ENCODE assay signal across 17 cellular contexts in genomic region chr17:37516131-37516561, GRCh38. TPM values are rescaled to one million over a fixed set of nuclear protein-coding genes. Genes with fewer than 3 reads are reported as not detected.
DNase-seq lines count a peak whose midpoint lies in the region; ATAC-seq and TF ChIP-seq lines count a peak whose summit lies in the region.
"Had no signal": no experiment of that assay in that cellular context is flagged by ENCODE, and none has a peak within 500 bp of the region (broad histone marks: within the 10 kb centered on the region; RNA-seq: fewer than 3 reads in every experiment).

No MANE protein-coding gene starts in this region.

- no peak overlapping the region for H3K4me3 Mint-ChIP-seq in progenitor cell of endocrine pancreas (ENCODE audit: low read depth)
- H3K4me3 Mint-ChIP-seq in CD8-positive, alpha-beta T cell = no peak overlapping the region
- H3K4me3 Mint-ChIP-seq: CD4-positive, alpha-beta memory T cell; natural killer cell had no signal

- H3K9me3 ChIP-seq in HEK293 (ENCODE audit: control insufficient read depth, insufficient read depth, low read depth, low read length) = no peaks in the 10 kb centered on the region
- H3K9me3 ChIP-seq in CD8-positive, alpha-beta T cell (ENCODE audit: low read length) = no peaks in the 10 kb centered on the region
- H3K9me3 ChIP-seq: heart right ventricle had no signal

- no peaks in the 10 kb centered on the region for H3K27me3 ChIP-seq in CD8-positive, alpha-beta T cell (ENCODE audit: insufficient read depth, low read length)
- H3K27me3 ChIP-seq: heart right ventricle had no signal

- ATAC-seq in CD8-positive, alpha-beta T cell = no peak
- ATAC-seq: heart right ventricle, HepG2, left cardiac atrium, natural killer cell had no signal

- intact Hi-C loops in CD8-positive, alpha-beta T cell (cut with DNase I, micrococcal nuclease) = no loop called here

- H3K4me1 Mint-ChIP-seq in progenitor cell of endocrine pancreas (ENCODE audit: low read depth) = peaks cover 6% of the 10 kb centered on the region
- peaks cover 8% of the 10 kb centered on the region for H3K4me1 Mint-ChIP-seq in CD8-positive, alpha-beta T cell (ENCODE audit: low read depth)

- peaks cover 7% of the 10 kb centered on the region for H3K4me1 ChIP-seq in HEK293 (ENCODE audit: control insufficient read depth, insufficient read depth, low read length)
- peaks cover under 1% of the 10 kb centered on the region for H3K4me1 ChIP-seq in CD8-positive, alpha-beta T cell (ENCODE audit: insufficient read depth, low read length)

- no peak overlapping the region for H3K27ac ChIP-seq in HEK293 (ENCODE audit: extremely low read depth, low read depth, low read length)
- H3K27ac ChIP-seq in epithelial cell of prostate = peak overlapping the region; percentile 33
- H3K27ac ChIP-seq in CD8-positive, alpha-beta T cell (ENCODE audit: low read depth, low read length) = no peak overlapping the region

- H3K4me3 ChIP-seq in HEK293 (ENCODE audit: low read depth, low read length) = no peak overlapping the region
- no peak overlapping the region for H3K4me3 ChIP-seq in CD8-positive, alpha-beta T cell (ENCODE audit: low read depth, low read length)
- H3K4me3 ChIP-seq: heart right ventricle had no signal

- peaks cover 15% of the 10 kb centered on the region for H3K36me3 Mint-ChIP-seq in progenitor cell of endocrine pancreas (ENCODE audit: insufficient read depth)
- peaks cover 80% of the 10 kb centered on the region for H3K36me3 Mint-ChIP-seq in CD8-positive, alpha-beta T cell

- H3K27ac Mint-ChIP-seq in progenitor cell of endocrine pancreas = peak overlapping the region; percentile 31
- no peak overlapping the region for H3K27ac Mint-ChIP-seq in CD8-positive, alpha-beta T cell
- H3K27ac Mint-ChIP-seq: CD4-positive, alpha-beta memory T cell; natural killer cell had no signal

- H3K27me3 Mint-ChIP-seq in progenitor cell of endocrine pancreas = no peaks in the 10 kb centered on the region
- no peaks in the 10 kb centered on the region for H3K27me3 Mint-ChIP-seq in CD8-positive, alpha-beta T cell (ENCODE audit: low read depth)
- H3K27me3 Mint-ChIP-seq: CD4-positive, alpha-beta memory T cell had no signal

- CTCF ChIA-PET in HEK293 (lab: Yijun Ruan, JAX) = interaction anchor here (0.6 to 2.7 kb wide), 5 partner anchors 10 to 143 kb away, joined by 3 to 9 read pairs (median 4); no protein-coding TSS in a partner anchor
- CTCF ChIA-PET in CD8-positive, alpha-beta T cell (lab: Charles Lee) = interaction anchor here (0.6 kb wide), 1 partner anchor 330 kb away, joined by 5 read pairs; no protein-coding TSS in a partner anchor

- no peaks in the 10 kb centered on the region for H3K9me3 Mint-ChIP-seq in progenitor cell of endocrine pancreas (ENCODE audit: low read depth)
- no peaks in the 10 kb centered on the region for H3K9me3 Mint-ChIP-seq in CD8-positive, alpha-beta T cell
- H3K9me3 Mint-ChIP-seq: CD4-positive, alpha-beta memory T cell; natural killer cell had no signal

- TF ChIP-seq CTCF in HEK293 (tag by site-specific recombination; IDR thresholded peaks at IDR 0.05) = no peak
- TF ChIP-seq CTCF in progenitor cell of endocrine pancreas (IDR thresholded peaks at IDR 0.05; ENCODE audit: unreplicated experiment) = no peak
- no peak for TF ChIP-seq CTCF in CD8-positive, alpha-beta T cell (IDR thresholded peaks at IDR 0.05)

- DNase-seq in NCI-H2227 treated with DMSO at 0.1 percent for 48 hours (lab: John Stamatoyannopoulos, UW) (peak; percentile 55), epithelial cell of prostate (ENCODE audit: low read depth, low spot score) (no peak), progenitor cell of endocrine pancreas (ENCODE audit: low spot score, unreplicated experiment) (no peak), NCI-H1694 treated with DMSO at 0.1 percent for 48 hours (lab: John Stamatoyannopoulos, UW) (no peak), NCI-H82 treated with DMSO at 0.1 percent for 48 hours (lab: John Stamatoyannopoulos, UW; ENCODE audit: unreplicated experiment) (no peak)
- no peak for DNase-seq in CD8-positive, alpha-beta T cell
- DNase-seq: activated CD4-positive, alpha-beta T cell treated with anti-CD3 and anti-CD28 coated beads, Interleukin-2, amount 50 U/mL, for 48 hours; activated effector memory CD4-positive, alpha-beta T cell treated with Interleukin-2 at 50 U/mL for 16 hours; CD4-positive, alpha-beta memory T cell; heart right ventricle; left cardiac atrium; natural killer cell; NCI-H1092; NCI-H524 treated with DMSO at 0.1 percent for 48 hours; Right ventricle myocardium superior had no signal

- POLR2A ChIA-PET in HEK293 (lab: Yijun Ruan, JAX) = no interaction called here
- POLR2A ChIA-PET in CD8-positive, alpha-beta T cell (lab: Charles Lee) = no interaction called here

- peaks cover 19 to 75% of the 10 kb centered on the region in 2 experiments for H3K36me3 ChIP-seq in HEK293 (ENCODE audit: control insufficient read depth in 2 of 2, insufficient read depth in 1 of 2, low read length in 2 of 2)
- peaks cover 55% of the 10 kb centered on the region for H3K36me3 ChIP-seq in CD8-positive, alpha-beta T cell (ENCODE audit: insufficient read depth, low read length)

TF ChIP-seq in HEK293, 187 proteins besides CTCF, POLR2A, EP300 and RAD21:
- TF ChIP-seq MYNN (tag by site-specific recombination; IDR thresholded peaks at IDR 0.05; ENCODE audit: borderline replicate concordance) (peak; percentile 81), IKZF3 (tag by site-specific recombination; IDR thresholded peaks at IDR 0.05) (0 out of 2 replicates have a peak, but pooled peaks have one; percentile 19)
- TF ChIP-seq, protein P1, sequence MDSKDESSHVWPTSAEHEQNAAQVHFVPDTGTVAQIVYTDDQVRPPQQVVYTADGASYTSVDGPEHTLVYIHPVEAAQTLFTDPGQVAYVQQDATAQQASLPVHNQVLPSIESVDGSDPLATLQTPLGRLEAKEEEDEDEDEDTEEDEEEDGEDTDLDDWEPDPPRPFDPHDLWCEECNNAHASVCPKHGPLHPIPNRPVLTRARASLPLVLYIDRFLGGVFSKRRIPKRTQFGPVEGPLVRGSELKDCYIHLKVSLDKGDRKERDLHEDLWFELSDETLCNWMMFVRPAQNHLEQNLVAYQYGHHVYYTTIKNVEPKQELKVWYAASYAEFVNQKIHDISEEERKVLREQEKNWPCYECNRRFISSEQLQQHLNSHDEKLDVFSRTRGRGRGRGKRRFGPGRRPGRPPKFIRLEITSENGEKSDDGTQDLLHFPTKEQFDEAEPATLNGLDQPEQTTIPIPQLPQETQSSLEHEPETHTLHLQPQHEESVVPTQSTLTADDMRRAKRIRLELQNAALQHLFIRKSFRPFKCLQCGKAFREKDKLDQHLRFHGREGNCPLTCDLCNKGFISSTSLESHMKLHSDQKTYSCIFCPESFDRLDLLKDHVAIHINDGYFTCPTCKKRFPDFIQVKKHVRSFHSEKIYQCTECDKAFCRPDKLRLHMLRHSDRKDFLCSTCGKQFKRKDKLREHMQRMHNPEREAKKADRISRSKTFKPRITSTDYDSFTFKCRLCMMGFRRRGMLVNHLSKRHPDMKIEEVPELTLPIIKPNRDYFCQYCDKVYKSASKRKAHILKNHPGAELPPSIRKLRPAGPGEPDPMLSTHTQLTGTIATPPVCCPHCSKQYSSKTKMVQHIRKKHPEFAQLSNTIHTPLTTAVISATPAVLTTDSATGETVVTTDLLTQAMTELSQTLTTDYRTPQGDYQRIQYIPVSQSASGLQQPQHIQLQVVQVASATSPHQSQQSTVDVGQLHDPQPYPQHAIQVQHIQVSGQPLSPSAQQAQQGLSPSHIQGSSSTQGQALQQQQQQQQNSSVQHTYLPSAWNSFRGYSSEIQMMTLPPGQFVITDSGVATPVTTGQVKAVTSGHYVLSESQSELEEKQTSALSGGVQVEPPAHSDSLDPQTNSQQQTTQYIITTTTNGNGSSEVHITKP (tag by site-specific recombination; IDR thresholded peaks at IDR 0.05) = peak; percentile 81
- TF ChIP-seq, protein P2, sequence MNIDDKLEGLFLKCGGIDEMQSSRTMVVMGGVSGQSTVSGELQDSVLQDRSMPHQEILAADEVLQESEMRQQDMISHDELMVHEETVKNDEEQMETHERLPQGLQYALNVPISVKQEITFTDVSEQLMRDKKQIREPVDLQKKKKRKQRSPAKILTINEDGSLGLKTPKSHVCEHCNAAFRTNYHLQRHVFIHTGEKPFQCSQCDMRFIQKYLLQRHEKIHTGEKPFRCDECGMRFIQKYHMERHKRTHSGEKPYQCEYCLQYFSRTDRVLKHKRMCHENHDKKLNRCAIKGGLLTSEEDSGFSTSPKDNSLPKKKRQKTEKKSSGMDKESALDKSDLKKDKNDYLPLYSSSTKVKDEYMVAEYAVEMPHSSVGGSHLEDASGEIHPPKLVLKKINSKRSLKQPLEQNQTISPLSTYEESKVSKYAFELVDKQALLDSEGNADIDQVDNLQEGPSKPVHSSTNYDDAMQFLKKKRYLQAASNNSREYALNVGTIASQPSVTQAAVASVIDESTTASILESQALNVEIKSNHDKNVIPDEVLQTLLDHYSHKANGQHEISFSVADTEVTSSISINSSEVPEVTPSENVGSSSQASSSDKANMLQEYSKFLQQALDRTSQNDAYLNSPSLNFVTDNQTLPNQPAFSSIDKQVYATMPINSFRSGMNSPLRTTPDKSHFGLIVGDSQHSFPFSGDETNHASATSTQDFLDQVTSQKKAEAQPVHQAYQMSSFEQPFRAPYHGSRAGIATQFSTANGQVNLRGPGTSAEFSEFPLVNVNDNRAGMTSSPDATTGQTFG (tag by site-specific recombination; IDR thresholded peaks at IDR 0.05; ENCODE audit: borderline replicate concordance) = no peak

RNA-seq across cellular contexts. Expression of gene DUSP14, which starts 26.5 kb away (rescaled TPM):
- total RNA-seq in progenitor cell of endocrine pancreas = 18.7 and 19.2 TPM in 2 replicates
- total RNA-seq in CD8-positive, alpha-beta T cell = 1 to 10 TPM; 5.5 to 6.8 TPM
